In genomic region chr1:52660807-52661206, GRCh38 we compare ENCODE assay signal across 29 cellular contexts. TPM values are rescaled to one million over a fixed set of nuclear protein-coding genes. Genes with fewer than 3 reads are reported as not detected.
DNase-seq lines count a peak whose midpoint lies in the region; ATAC-seq, FAIRE-seq and TF ChIP-seq lines count a peak whose summit lies in the region.
"Had no signal": no experiment of that assay in that cellular context is flagged by ENCODE, and none has a peak within 500 bp of the region (broad histone marks: within the 10 kb centered on the region; RNA-seq: fewer than 3 reads in every experiment).

No MANE protein-coding gene starts in this region.

- no peak overlapping the region for H2BK20ac ChIP-seq in H1 (ENCODE audit: low read length)

- H3K14ac ChIP-seq in H1 (ENCODE audit: insufficient read length), result no peak overlapping the region
- H3K14ac ChIP-seq in neuronal stem cell (ENCODE audit: low read length), result no peak overlapping the region

- TF ChIP-seq POLR2A in H1 (IDR thresholded peaks at IDR 0.05; ENCODE audit: control extremely low read depth in 1 of 2, low read depth in 2 of 2, low read length in 2 of 2), result no peak

- H4K91ac ChIP-seq in H1 (replicated peaks; ENCODE audit: insufficient read length, low read length) (no peak overlapping the region), neuronal stem cell (ENCODE audit: low read depth, low read length, poor library complexity) (no peak overlapping the region)

- 93% methylated on average over 3 of the region's 3 CpGs for WGBS in HUES64
- 60% methylated on average over 3 of the region's 3 CpGs; no CpG with 5 or more reads in 1 of the 2 experiments for WGBS in H1 (ENCODE audit: extremely low coverage in 1 of 2, insufficient coverage in 1 of 2, insufficient read length in 1 of 2, insufficient replicate concordance in 2 of 2, low coverage in 1 of 2, low lambda C conversion rate in 2 of 2, missing lambda C conversion rate in 1 of 2), 2 experiments
- WGBS in neuronal stem cell (ENCODE audit: extremely low coverage in 2 of 2, insufficient read length in 2 of 2, insufficient replicate concordance in 1 of 2), 2 donors, result no CpG with 5 or more reads among the region's 3 CpGs

- DNase-seq in CD8-positive, alpha-beta T cell, result no peak
- DNase-seq in H1 (ENCODE audit: low read depth in 1 of 2, low spot score in 2 of 2), result no peak
- no peak for DNase-seq in neuronal stem cell (ENCODE audit: low spot score)
- no peak for DNase-seq in medulla oblongata (ENCODE audit: extremely low spot score)
- DNase-seq in dermis blood vessel endothelial cell, result no peak
- no peak for DNase-seq in stimulated activated CD8-positive, alpha-beta memory T cell treated with anti-CD3 and anti-CD28 coated beads, Interleukin-4, amount 100 ng/mL, for 48 hours
- DNase-seq: activated CD4-positive, alpha-beta T cell treated with anti-CD3 and anti-CD28 coated beads for 48 hours; activated naive CD4-positive, alpha-beta T cell; activated T-cell treated with anti-CD3 and anti-CD28 coated beads, Interleukin-2, amount 50 U/mL, for 48 hours; aorta; DMS 273 treated with DMSO at 0.1 percent for 48 hours; EL; gastrocnemius medialis; natural killer cell; NCI-H1436; NCI-H2107; NCI-H446; NCI-H82; spleen had no signal

- no peak overlapping the region for H2AK5ac ChIP-seq in H1 (ENCODE audit: low read depth, low read length)
- H2AK5ac ChIP-seq in neuronal stem cell (ENCODE audit: low read depth, low read length), result no peak overlapping the region

- TF ChIP-seq EP300 in H1 (IDR thresholded peaks at IDR 0.05; ENCODE audit: borderline replicate concordance in 1 of 2, low read depth in 2 of 2, low read length in 2 of 2), result no peak

- H3K36me3 Mint-ChIP-seq in CD8-positive, alpha-beta T cell, result peaks cover 47% of the 10 kb centered on the region
- H3K36me3 Mint-ChIP-seq: natural killer cell had no signal

- H3K9me3 Mint-ChIP-seq in CD8-positive, alpha-beta T cell, result no peaks in the 10 kb centered on the region
- H3K9me3 Mint-ChIP-seq: natural killer cell had no signal

- CTCF ChIA-PET in CD8-positive, alpha-beta T cell (lab: Charles Lee), result interaction anchor here (1.4 kb wide), 1 partner anchor 19 kb away, joined by 3 read pairs; no protein-coding TSS in a partner anchor
- CTCF ChIA-PET in H1 (lab: Charles Lee; ENCODE audit: partially characterized antibody), result interaction anchor here (1.2 to 2.2 kb wide), 7 partner anchors 9 to 186 kb away, joined by 3 to 6 read pairs (median 4); no protein-coding TSS in a partner anchor

- H2BK12ac ChIP-seq in H1 (ENCODE audit: low read depth, low read length) (no peak overlapping the region), neuronal stem cell (ENCODE audit: low read length) (no peak overlapping the region)

- TF ChIP-seq CTCF in CD8-positive, alpha-beta T cell (IDR thresholded peaks at IDR 0.05), result no peak
- TF ChIP-seq CTCF in H1 (IDR thresholded peaks at IDR 0.05; ENCODE audit: control extremely low read depth in 1 of 3, insufficient read depth in 1 of 3, low read depth in 1 of 3, low read length in 3 of 3), result no peak

- H3K9me3 ChIP-seq in CD8-positive, alpha-beta T cell (ENCODE audit: low read length), result no peaks in the 10 kb centered on the region
- H3K9me3 ChIP-seq in HUES64 (ENCODE audit: insufficient read depth, low read depth, low read length), result no peaks in the 10 kb centered on the region
- H3K9me3 ChIP-seq in H1 (ENCODE audit: insufficient read depth in 2 of 2, low read depth in 1 of 2, low read length in 1 of 2), result no peaks in the 10 kb centered on the region
- H3K9me3 ChIP-seq in neuronal stem cell (replicated peaks in 1 of 2; ENCODE audit: control insufficient read depth in 2 of 2, insufficient read depth in 1 of 2, low read depth in 1 of 2, low read length in 2 of 2), result no peaks in the 10 kb centered on the region
- H3K9me3 ChIP-seq: gastrocnemius medialis, right atrium auricular region, spleen, suprapubic skin had no signal

- H2BK120ac ChIP-seq in H1 (replicated peaks; ENCODE audit: low read depth, low read length), result no peak overlapping the region
- H2BK120ac ChIP-seq in neuronal stem cell (ENCODE audit: low read depth, low read length), result no peak overlapping the region

- no peak overlapping the region for H3K27ac ChIP-seq in CD8-positive, alpha-beta T cell (ENCODE audit: low read depth, low read length)
- H3K27ac ChIP-seq in HUES64 (ENCODE audit: low read depth, low read length) (peak overlapping the region; percentile 76; the same call in 1 of the 2 replicates), H1 (ENCODE audit: low read depth, low read length) (0 out of 2 replicates have a peak overlapping the region, but pooled peaks have one; percentile 16), neuronal stem cell (replicated peaks; ENCODE audit: low read length) (no peak overlapping the region)
- H3K27ac ChIP-seq: C4-2B, right atrium auricular region, spleen, suprapubic skin had no signal

- H3K79me1 ChIP-seq in H1 (ENCODE audit: low read depth, low read length) (no peaks in the 10 kb centered on the region), neuronal stem cell (ENCODE audit: low read depth, low read length) (no peaks in the 10 kb centered on the region)

- H3K23me2 ChIP-seq in H1 (ENCODE audit: low read depth, low read length), result no peaks in the 10 kb centered on the region

- H4K8ac ChIP-seq in H1 (ENCODE audit: extremely low read depth, insufficient read depth, low read length) (no peak overlapping the region), neuronal stem cell (ENCODE audit: low read depth, low read length) (no peak overlapping the region)

- H2BK15ac ChIP-seq in H1 (ENCODE audit: low read length) (no peak overlapping the region), neuronal stem cell (ENCODE audit: low read length) (no peak overlapping the region)

- TF ChIP-seq RAD21 in H1 (IDR thresholded peaks at IDR 0.05 in 1 of 2, conservative IDR thresholded peaks at IDR 0.05 in 1 of 2; ENCODE audit: low read depth in 2 of 2, low read length in 2 of 2), result no peak

- peaks cover 7% of the 10 kb centered on the region for H3K4me1 Mint-ChIP-seq in CD8-positive, alpha-beta T cell (ENCODE audit: low read depth)

- ATAC-seq in CD8-positive, alpha-beta T cell, result no peak
- ATAC-seq: gastrocnemius medialis, natural killer cell had no signal

- intact Hi-C loops in CD8-positive, alpha-beta T cell (cut with DNase I, micrococcal nuclease), result no loop called here

- H4K20me1 ChIP-seq in H1 (replicated peaks in 1 of 2; ENCODE audit: control insufficient read depth in 1 of 2, insufficient read depth in 2 of 2, low read length in 2 of 2), result no peaks in the 10 kb centered on the region

- H2AFZ ChIP-seq in H1 (ENCODE audit: low read length) (no peak overlapping the region), neuronal stem cell (ENCODE audit: low read length) (peak overlapping the region; percentile 67)

- H3K79me2 ChIP-seq in H1 (ENCODE audit: control insufficient read depth in 1 of 2, insufficient read depth in 2 of 2, low read length in 2 of 2), result no peaks in the 10 kb centered on the region

- no peaks in the 10 kb centered on the region for H3K27me3 ChIP-seq in CD8-positive, alpha-beta T cell (ENCODE audit: insufficient read depth, low read length)
- H3K27me3 ChIP-seq in HUES64 (ENCODE audit: insufficient read depth, low read length), result no peaks in the 10 kb centered on the region
- H3K27me3 ChIP-seq in H1 (replicated peaks in 1 of 4; ENCODE audit: control insufficient read depth in 3 of 4, extremely low read depth in 1 of 4, insufficient read depth in 3 of 4, low read length in 3 of 4), result no peaks in the 10 kb centered on the region
- no peaks in the 10 kb centered on the region for H3K27me3 ChIP-seq in neuronal stem cell (ENCODE audit: control insufficient read depth in 3 of 3, insufficient read depth in 3 of 3, low read depth in 1 of 3, low read length in 3 of 3)
- H3K27me3 ChIP-seq: gastrocnemius medialis, right atrium auricular region, spleen, suprapubic skin had no signal

- no peak overlapping the region for H3K4me3 Mint-ChIP-seq in CD8-positive, alpha-beta T cell
- H3K4me3 Mint-ChIP-seq: natural killer cell had no signal

- H3K18ac ChIP-seq in H1 (ENCODE audit: extremely low read depth, low read length), result no peak overlapping the region
- no peak overlapping the region for H3K18ac ChIP-seq in neuronal stem cell (ENCODE audit: low read length)

- H3K4me2 ChIP-seq in H1 (ENCODE audit: insufficient read depth in 1 of 2, low read depth in 2 of 2, low read length in 2 of 2) (peak overlapping the region in 1 of 2 experiments; percentile 35; a peak in 1 of 4 replicates), neuronal stem cell (ENCODE audit: insufficient read depth, low read length, poor library complexity, severe bottlenecking) (no peak overlapping the region)

- H3K4ac ChIP-seq in H1 (replicated peaks; ENCODE audit: insufficient read length, low read depth, low read length) (no peak overlapping the region), neuronal stem cell (ENCODE audit: low read length) (no peak overlapping the region)

- no peaks in the 10 kb centered on the region for H3K27me3 Mint-ChIP-seq in CD8-positive, alpha-beta T cell (ENCODE audit: low read depth)

- H3K36me3 ChIP-seq in CD8-positive, alpha-beta T cell (ENCODE audit: insufficient read depth, low read length), result peaks cover 4% of the 10 kb centered on the region
- H3K36me3 ChIP-seq in HUES64 (ENCODE audit: insufficient read depth, low read length), result no peaks in the 10 kb centered on the region
- no peaks in the 10 kb centered on the region for H3K36me3 ChIP-seq in H1 (ENCODE audit: control insufficient read depth in 2 of 4, insufficient read depth in 4 of 4, low read length in 3 of 4)
- no peaks in the 10 kb centered on the region for H3K36me3 ChIP-seq in neuronal stem cell (replicated peaks in 1 of 2; ENCODE audit: control insufficient read depth in 2 of 2, insufficient read depth in 2 of 2, low read length in 2 of 2)
- H3K36me3 ChIP-seq: gastrocnemius medialis, right atrium auricular region, suprapubic skin had no signal

- H4K5ac ChIP-seq in H1 (ENCODE audit: insufficient read length, low read depth, low read length), result no peak overlapping the region

- H3K27ac Mint-ChIP-seq in CD8-positive, alpha-beta T cell, result peak overlapping the region; percentile 32
- H3K27ac Mint-ChIP-seq: natural killer cell had no signal

- H2BK5ac ChIP-seq in H1 (ENCODE audit: low read depth, low read length), result no peak overlapping the region
- H2BK5ac ChIP-seq in neuronal stem cell (ENCODE audit: low read length), result no peak overlapping the region

- H3K4me3 ChIP-seq in CD8-positive, alpha-beta T cell (ENCODE audit: low read depth, low read length), result no peak overlapping the region
- H3K4me3 ChIP-seq in HUES64 (ENCODE audit: low read length) (no peak overlapping the region), H1 (ENCODE audit: extremely low read depth in 1 of 4, insufficient read depth in 2 of 4, low read depth in 3 of 4, low read length in 4 of 4) (no peak overlapping the region), neuronal stem cell (ENCODE audit: low read length in 2 of 2) (no peak overlapping the region)
- H3K4me3 ChIP-seq: gastrocnemius medialis, right atrium auricular region, spleen, suprapubic skin had no signal

- H3K9ac ChIP-seq in HUES64 (ENCODE audit: low read depth, low read length) (no peak overlapping the region), H1 (replicated peaks in 1 of 4; ENCODE audit: extremely low read depth in 1 of 4, low read depth in 3 of 4, low read length in 3 of 4) (no peak overlapping the region), neuronal stem cell (ENCODE audit: low read depth, low read length, poor library complexity) (no peak overlapping the region)

- FAIRE-seq in H1 (lab: Jason Lieb, UNC), result no peak
- FAIRE-seq: GM12892 had no signal

- H3K56ac ChIP-seq in H1 (replicated peaks; ENCODE audit: insufficient read length, low read depth, low read length), result no peak overlapping the region

- H3K23ac ChIP-seq in H1 (ENCODE audit: insufficient read length) (no peak overlapping the region), neuronal stem cell (ENCODE audit: low read depth, low read length, poor library complexity) (no peak overlapping the region)

- POLR2A ChIA-PET in CD8-positive, alpha-beta T cell (lab: Charles Lee), result interaction anchor here (1.2 kb wide), 1 partner anchor 12 kb away, joined by 3 read pairs; no protein-coding TSS in a partner anchor
- POLR2A ChIA-PET in H1 (lab: Charles Lee; ENCODE audit: partially characterized antibody), result no interaction called here

- H3K4me1 ChIP-seq in CD8-positive, alpha-beta T cell (ENCODE audit: insufficient read depth, low read length), result no peaks in the 10 kb centered on the region
- H3K4me1 ChIP-seq in HUES64 (ENCODE audit: insufficient read depth, low read length), result peaks cover 30% of the 10 kb centered on the region
- H3K4me1 ChIP-seq in H1 (replicated peaks in 1 of 4; ENCODE audit: control insufficient read depth in 3 of 4, insufficient read depth in 4 of 4, low read length in 3 of 4), result peaks cover 7 to 26% (median 17%) of the 10 kb centered on the region in 4 experiments
- H3K4me1 ChIP-seq in neuronal stem cell (ENCODE audit: control insufficient read depth in 2 of 2, insufficient read depth in 1 of 2, low read depth in 1 of 2, low read length in 2 of 2), result peaks cover 13 to 33% of the 10 kb centered on the region in 2 donors
- H3K4me1 ChIP-seq: right atrium auricular region, suprapubic skin had no signal

RNA-seq across cellular contexts. Expression of gene SHISAL2A, which starts 27.8 kb away (rescaled TPM):
- 10 to 100 TPM; 20.9 to 21.3 TPM for total RNA-seq in CD8-positive, alpha-beta T cell
- 0.85 TPM for polyA plus RNA-seq in HUES64 (2013, experiment 1 of 2)
- polyA plus RNA-seq in HUES64 (2013, experiment 2 of 2), result 0.76 TPM
- total RNA-seq in H1 (2021; fragmentation: NEBNext Ultra II Directional; extraction: Animal tissue kit (Norgen Biotek cat#: 25700)), result 0.50 and 0.74 TPM in 2 replicates
- polyA plus RNA-seq in H1 (2011; rRNA removed), result 1.8 and 2.1 TPM in 2 replicates
- polyA plus RNA-seq in H1 (2011; cell fraction: cytosol; rRNA removed), result 1.7 TPM
- polyA plus RNA-seq in H1 (2011; cell fraction: nucleus; rRNA removed), result 1.6 TPM
- polyA plus RNA-seq in H1 (2012, experiment 1 of 2), result 0.29 to 1.8 TPM (median 1.1 TPM) in 4 replicates
- polyA plus RNA-seq in H1 (2012, experiment 2 of 2), result 1.2 TPM
- polyA plus RNA-seq in H1 (2013, experiment 1 of 2), result 0.93 TPM
- polyA plus RNA-seq in H1 (2013, experiment 2 of 2), result 1.2 TPM
- polyA minus RNA-seq in H1 (2011; rRNA and poly(A)+ RNA removed), result 0.90 and 3.2 TPM in 2 replicates
- polyA minus RNA-seq in H1 (2011; cell fraction: cytosol; rRNA and poly(A)+ RNA removed), result not detected
- polyA minus RNA-seq in H1 (2011; cell fraction: nucleus; rRNA and poly(A)+ RNA removed), result 1.4 TPM
- 1.5 TPM for polyA plus RNA-seq in neuronal stem cell (2013, experiment 1 of 2)
- 1.7 TPM for polyA plus RNA-seq in neuronal stem cell (2013, experiment 2 of 2)
- total RNA-seq in dermis blood vessel endothelial cell, result not detected in 2 replicates
- total RNA-seq: cardiac septum, HT1080, mesenteric fat pad, right atrium auricular region, suprapubic skin, urinary bladder had no signal

RNA-seq across cellular contexts. Expression of gene COA7, which starts 37.3 kb away (rescaled TPM):
- 1 to 10 TPM in 1 of 2 experiments, under 1 TPM in 1; 0.94 to 1.8 TPM for total RNA-seq in CD8-positive, alpha-beta T cell
- polyA plus RNA-seq in HUES64 (2013, experiment 1 of 2), result 25.3 TPM
- polyA plus RNA-seq in HUES64 (2013, experiment 2 of 2), result 24.0 TPM
- total RNA-seq in H1 (2021; fragmentation: NEBNext Ultra II Directional; extraction: Animal tissue kit (Norgen Biotek cat#: 25700)), result 61.8 and 62.6 TPM in 2 replicates
- 17.0 and 23.2 TPM in 2 replicates for polyA plus RNA-seq in H1 (2011; rRNA removed)
- 29.6 TPM for polyA plus RNA-seq in H1 (2011; cell fraction: cytosol; rRNA removed)
- 18.2 TPM for polyA plus RNA-seq in H1 (2011; cell fraction: nucleus; rRNA removed)
- polyA plus RNA-seq in H1 (2012, experiment 1 of 2), result 41.9 to 58.1 TPM (median 47.4 TPM) in 4 replicates
- polyA plus RNA-seq in H1 (2012, experiment 2 of 2), result 8.0 TPM
- 18.0 TPM for polyA plus RNA-seq in H1 (2013, experiment 1 of 2)
- polyA plus RNA-seq in H1 (2013, experiment 2 of 2), result 17.4 TPM
- polyA minus RNA-seq in H1 (2011; rRNA and poly(A)+ RNA removed), result 76.6 and 78.7 TPM in 2 replicates
- 14.5 TPM for polyA minus RNA-seq in H1 (2011; cell fraction: cytosol; rRNA and poly(A)+ RNA removed)
- 18.3 TPM for polyA minus RNA-seq in H1 (2011; cell fraction: nucleus; rRNA and poly(A)+ RNA removed)
- 8.4 TPM for polyA plus RNA-seq in neuronal stem cell (2013, experiment 1 of 2)
- polyA plus RNA-seq in neuronal stem cell (2013, experiment 2 of 2), result 8.4 TPM
- total RNA-seq in dermis blood vessel endothelial cell, result 12.6 and 17.2 TPM in 2 replicates

RNA-seq across cellular contexts. Expression of gene GPX7, which starts 58.6 kb away (rescaled TPM):
- 10 to 100 TPM; 10.7 to 11.1 TPM for total RNA-seq in CD8-positive, alpha-beta T cell
- polyA plus RNA-seq in HUES64 (2013, experiment 1 of 2), result 16.4 TPM
- 25.6 TPM for polyA plus RNA-seq in HUES64 (2013, experiment 2 of 2)
- total RNA-seq in H1 (2021; fragmentation: NEBNext Ultra II Directional; extraction: Animal tissue kit (Norgen Biotek cat#: 25700)), result 12.2 and 13.0 TPM in 2 replicates
- polyA plus RNA-seq in H1 (2011; rRNA removed), result 30.9 and 37.5 TPM in 2 replicates
- 27.8 TPM for polyA plus RNA-seq in H1 (2011; cell fraction: cytosol; rRNA removed)
- 21.1 TPM for polyA plus RNA-seq in H1 (2011; cell fraction: nucleus; rRNA removed)
- polyA plus RNA-seq in H1 (2012, experiment 1 of 2), result 9.4 to 15.7 TPM (median 14.1 TPM) in 4 replicates
- polyA plus RNA-seq in H1 (2012, experiment 2 of 2), result 14.0 TPM
- 16.6 TPM for polyA plus RNA-seq in H1 (2013, experiment 1 of 2)
- 18.6 TPM for polyA plus RNA-seq in H1 (2013, experiment 2 of 2)
- polyA minus RNA-seq in H1 (2011; rRNA and poly(A)+ RNA removed), result 10.8 and 18.3 TPM in 2 replicates
- polyA minus RNA-seq in H1 (2011; cell fraction: cytosol; rRNA and poly(A)+ RNA removed), result 12.9 TPM
- 7.4 TPM for polyA minus RNA-seq in H1 (2011; cell fraction: nucleus; rRNA and poly(A)+ RNA removed)
- 40.1 TPM for polyA plus RNA-seq in neuronal stem cell (2013, experiment 1 of 2)
- 39.9 TPM for polyA plus RNA-seq in neuronal stem cell (2013, experiment 2 of 2)
- total RNA-seq in dermis blood vessel endothelial cell, result 7.1 and 24.3 TPM in 2 replicates
- total RNA-seq: HT1080, OCI-LY7 had no signal

Comparison
In these comparisons a context has a peak if more than half of its experiments do, and no peak if none do; other contexts are left out.
1. H3K27ac ChIP-seq: peak in HUES64 (single experiment) and H1 (single experiment); none in CD8-positive, alpha-beta T cell (single experiment) and neuronal stem cell (single experiment).
2. RNA of gene SHISAL2A, which starts 27.8 kb away (total RNA-seq): 20.9 to 21.3 TPM in CD8-positive, alpha-beta T cell; 0.50 to 0.74 TPM in H1 and not detected in dermis blood vessel endothelial cell; every median in the first group is over 10 times any median in the second.